1 cellular context compared by ENCODE assay signal in the genomic region with DNA sequence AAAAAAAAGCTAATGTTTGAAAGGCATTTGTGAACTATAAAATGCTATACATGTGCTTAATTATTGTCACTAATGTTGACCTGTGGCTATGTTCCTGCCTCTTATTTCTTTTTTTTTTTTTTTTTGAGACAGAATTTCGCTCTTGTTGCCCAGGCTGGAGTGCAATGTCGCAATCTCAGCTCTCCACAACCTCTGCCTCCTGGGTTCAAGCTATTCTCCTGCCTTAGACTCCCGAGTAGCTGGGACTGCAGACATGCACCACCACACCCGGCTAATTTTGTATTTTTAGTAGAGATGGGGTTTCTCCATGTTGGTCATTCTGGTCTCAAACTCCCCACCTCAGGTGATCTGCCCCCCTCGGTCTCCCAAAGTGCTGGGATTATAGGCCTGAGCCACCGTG. TPM values are rescaled to one million over a fixed set of nuclear protein-coding genes. Genes with fewer than 3 reads are reported as not detected.
"Had no signal": no experiment of that assay in that cellular context is flagged by ENCODE, and none has a peak within 500 bp of the region (broad histone marks: within the 10 kb centered on the region; RNA-seq: fewer than 3 reads in every experiment).

No MANE protein-coding gene starts in this region.

RNA-seq across cellular contexts. Expression of gene TMEM200B, which starts 15.7 kb away (rescaled TPM):
- total RNA-seq: MCF 10A had no signal
